28 cellular contexts compared by ENCODE assay signal in the genomic region with DNA sequence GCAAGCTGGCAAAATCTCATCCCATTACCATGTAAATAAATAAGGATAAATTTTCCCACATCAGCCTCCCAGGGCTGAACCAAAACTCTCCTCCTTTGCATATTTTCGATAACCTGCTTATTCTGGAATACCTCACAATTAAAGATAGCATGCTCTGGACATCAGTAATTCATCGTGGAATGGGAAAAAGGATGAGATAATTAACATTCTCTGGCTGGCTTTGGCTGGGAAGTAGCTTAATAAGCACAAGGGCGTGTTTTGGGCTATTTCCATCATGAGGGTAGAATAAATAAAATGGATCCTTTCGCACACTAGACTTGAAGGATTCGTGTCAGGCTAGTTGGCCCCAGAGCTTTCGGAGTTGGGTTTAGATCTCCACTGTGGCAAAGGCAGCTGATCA.
DNase-seq lines count a peak whose midpoint lies in the region; ATAC-seq and TF ChIP-seq lines count a peak whose summit lies in the region.
"Had no signal": no experiment of that assay in that cellular context is flagged by ENCODE, and none has a peak within 500 bp of the region (broad histone marks: within the 10 kb centered on the region; RNA-seq: fewer than 3 reads in every experiment).

No MANE protein-coding gene starts in this region.

- TF ChIP-seq EP300 in SK-N-SH (IDR thresholded peaks at IDR 0.05; ENCODE audit: borderline replicate concordance in 1 of 2, low read depth in 1 of 2, low read length in 1 of 2): no peak

- ATAC-seq in heart right ventricle (no peak), right cardiac atrium (no peak), upper lobe of right lung (no peak)
- ATAC-seq: naive thymus-derived CD4-positive, alpha-beta T cell; PC-3; stimulated activated naive CD8-positive, alpha-beta T cell treated with anti-CD3 and anti-CD28 coated beads, Interleukin-15, Interleukin-2, amounts not matched to agents 100 U/mL and 50 U/mL, for 24 hours had no signal

- H3K4me1 ChIP-seq in heart right ventricle: peaks cover 0 to 22% (median 12%) of the 10 kb centered on the region in 9 donors
- H3K4me1 ChIP-seq in right cardiac atrium (ENCODE audit: control insufficient read depth, insufficient read depth, low read length): no peaks in the 10 kb centered on the region
- peaks cover 0 to 11% of the 10 kb centered on the region in 2 experiments; a peak in 1 of 4 replicates for H3K4me1 ChIP-seq in SK-N-SH (ENCODE audit: control insufficient read depth in 1 of 2, insufficient read depth in 2 of 2, low read depth in 1 of 2, low read length in 1 of 2)
- no peaks in the 10 kb centered on the region for H3K4me1 ChIP-seq in upper lobe of right lung
- H3K4me1 ChIP-seq in testis: peaks cover 10% of the 10 kb centered on the region
- H3K4me1 ChIP-seq in MM.1S (ENCODE audit: low read length): no peaks in the 10 kb centered on the region
- H3K4me1 ChIP-seq: colonic mucosa, psoas muscle had no signal

- H3K9ac ChIP-seq in SK-N-SH (peak overlapping the region; percentile 4; the same call in 1 of the 2 replicates), MM.1S (ENCODE audit: low read length) (no peak overlapping the region)

- DNase-seq in heart right ventricle (no peak), right cardiac atrium (no peak), SK-N-SH (no peak), fibroblast of the aortic adventitia (ENCODE audit: low read depth) (peak; percentile 31), upper lobe of right lung (no peak), testis (no peak), MM.1S (no peak)
- no peak for DNase-seq in activated T-cell treated with anti-CD3 and anti-CD28 coated beads, Interleukin-2, amount 50 U/mL, for 1 hour
- DNase-seq: 8988T; activated CD4-positive, alpha-beta T cell treated with anti-CD3 and anti-CD28 coated beads, Interleukin-2, amount 10 ng/mL, durations not matched to agents 24 days and 14 days; C1 segment of cervical spinal cord; colonic mucosa; COR-L47; DMS53; effector CD8-positive, alpha-beta T cell; H7; hippocampal formation; immature natural killer cell; naive thymus-derived CD4-positive, alpha-beta T cell; NCI-H2171; NCI-H524; psoas muscle; Right ventricle myocardium superior; stimulated activated naive CD8-positive, alpha-beta T cell treated with anti-CD3 and anti-CD28 coated beads, Interleukin-15, Interleukin-2, amounts not matched to agents 100 U/mL and 50 U/mL, for 24 hours; T-helper 9 cell had no signal

- no peak for TF ChIP-seq CTCF in heart right ventricle (IDR thresholded peaks at IDR 0.05)
- no peak for TF ChIP-seq CTCF in SK-N-SH (IDR thresholded peaks at IDR 0.05)
- no peak for TF ChIP-seq CTCF in fibroblast of the aortic adventitia (IDR thresholded peaks at IDR 0.05; ENCODE audit: insufficient read depth, low read length)
- no peak for TF ChIP-seq CTCF in upper lobe of right lung (IDR thresholded peaks at IDR 0.05)
- TF ChIP-seq CTCF in testis (IDR thresholded peaks at IDR 0.05): no peak
- TF ChIP-seq CTCF in MM.1S (IDR thresholded peaks at IDR 0.05; ENCODE audit: low read length): no peak

- H3K36me3 ChIP-seq in heart right ventricle: no peaks in the 10 kb centered on the region
- no peaks in the 10 kb centered on the region for H3K36me3 ChIP-seq in SK-N-SH (replicated peaks in 1 of 2; ENCODE audit: control insufficient read depth in 1 of 2, insufficient read depth in 2 of 2, low read length in 1 of 2)
- H3K36me3 ChIP-seq in upper lobe of right lung: no peaks in the 10 kb centered on the region
- H3K36me3 ChIP-seq in testis (ENCODE audit: low read depth, missing control alignments): no peaks in the 10 kb centered on the region
- no peaks in the 10 kb centered on the region for H3K36me3 ChIP-seq in MM.1S (replicated peaks; ENCODE audit: insufficient read depth, low read length)
- H3K36me3 ChIP-seq: colonic mucosa had no signal

- H3K79me2 ChIP-seq in SK-N-SH (ENCODE audit: insufficient read depth) (no peaks in the 10 kb centered on the region), MM.1S (ENCODE audit: low read length) (no peaks in the 10 kb centered on the region)

- H4K20me1 ChIP-seq in SK-N-SH (ENCODE audit: insufficient read depth): no peaks in the 10 kb centered on the region
- no peaks in the 10 kb centered on the region for H4K20me1 ChIP-seq in MM.1S (ENCODE audit: insufficient read depth, low read length)

- CTCF ChIA-PET in SK-N-SH (lab: Yijun Ruan, JAX): interaction anchor here (1.0 kb wide), 1 partner anchor 51 kb away, joined by 3 read pairs; no protein-coding TSS in a partner anchor

- no peak for TF ChIP-seq RAD21 in SK-N-SH (IDR thresholded peaks at IDR 0.05; ENCODE audit: low read length)

- H3K27me3 ChIP-seq in heart right ventricle (no peaks in the 10 kb centered on the region), right cardiac atrium (ENCODE audit: control insufficient read depth, insufficient read depth) (no peaks in the 10 kb centered on the region), SK-N-SH (ENCODE audit: insufficient read depth) (no peaks in the 10 kb centered on the region), upper lobe of right lung (no peaks in the 10 kb centered on the region), testis (no peaks in the 10 kb centered on the region), MM.1S (replicated peaks; ENCODE audit: insufficient read depth, low read length) (no peaks in the 10 kb centered on the region)
- H3K27me3 ChIP-seq: colonic mucosa had no signal

- H3K9me3 ChIP-seq in heart right ventricle: no peaks in the 10 kb centered on the region
- H3K9me3 ChIP-seq in right cardiac atrium (ENCODE audit: control insufficient read depth, low read length): no peaks in the 10 kb centered on the region
- no peaks in the 10 kb centered on the region for H3K9me3 ChIP-seq in SK-N-SH
- no peaks in the 10 kb centered on the region for H3K9me3 ChIP-seq in upper lobe of right lung
- H3K9me3 ChIP-seq in testis: no peaks in the 10 kb centered on the region
- H3K9me3 ChIP-seq in MM.1S (replicated peaks; ENCODE audit: insufficient read depth, low read length): no peaks in the 10 kb centered on the region
- H3K9me3 ChIP-seq: colonic mucosa, psoas muscle had no signal

- H3F3A ChIP-seq in SK-N-SH (replicated peaks; ENCODE audit: insufficient read depth): no peaks in the 10 kb centered on the region
- H3F3A ChIP-seq in MM.1S (ENCODE audit: insufficient read depth, low read length): no peaks in the 10 kb centered on the region

- H3K9me2 ChIP-seq in SK-N-SH (no peaks in the 10 kb centered on the region), MM.1S (replicated peaks; ENCODE audit: insufficient read depth, low read length) (no peaks in the 10 kb centered on the region)

- no peak overlapping the region for H2AFZ ChIP-seq in SK-N-SH (ENCODE audit: low read depth)
- H2AFZ ChIP-seq in MM.1S (ENCODE audit: low read length): no peak overlapping the region

- intact Hi-C loops in heart right ventricle (cut with DNase I): loop anchor here in 2 of 10 donors (5.0 to 10.0 kb wide), 2 partner anchors 152 to 320 kb away; a partner anchor contains a TSS
- intact Hi-C loops in right cardiac atrium (cut with DNase I): loop anchor here in 1 of 4 donors (10.0 kb wide), 1 partner anchor 250 kb away; no protein-coding TSS in a partner anchor
- intact Hi-C loops in upper lobe of right lung (cut with DNase I): no loop called here
- intact Hi-C loops in testis (cut with DNase I; ENCODE audit: low total_unique reads): no loop called here

- POLR2A ChIA-PET in SK-N-SH (lab: Yijun Ruan, JAX): no interaction called here

- H3K4me3 ChIP-seq in heart right ventricle (no peak overlapping the region), right cardiac atrium (ENCODE audit: low read length) (no peak overlapping the region), SK-N-SH (ENCODE audit: low read depth in 2 of 2, low read length in 1 of 2) (no peak overlapping the region), fibroblast of the aortic adventitia (ENCODE audit: low read depth, low read length) (no peak overlapping the region), upper lobe of right lung (no peak overlapping the region), testis (no peak overlapping the region), MM.1S (ENCODE audit: low read length) (no peak overlapping the region)
- H3K4me3 ChIP-seq: colonic mucosa, psoas muscle had no signal

- no peak for TF ChIP-seq POLR2A in testis (IDR thresholded peaks at IDR 0.05)

- whole genome bisulfite sequencing in heart right ventricle, 2 donors: 53 to 67% methylated on average over 6 of the region's 6 CpGs
- WGBS in right cardiac atrium: 56% methylated on average over 6 of the region's 6 CpGs
- 59% methylated on average over 6 of the region's 6 CpGs for WGBS in SK-N-SH (ENCODE audit: low lambda C conversion rate)
- WGBS in testis, 2 donors: 58 to 65% methylated on average over 6 of the region's 6 CpGs

- H3K4me2 ChIP-seq in SK-N-SH (no peak overlapping the region; the same call in 1 of the 2 replicates), MM.1S (ENCODE audit: low read depth, low read length) (no peak overlapping the region)

- H3K27ac ChIP-seq in heart right ventricle (peak overlapping the region in 6 of 10 donors; percentile 1 to 76 (median 38)), right cardiac atrium (ENCODE audit: low read length) (no peak overlapping the region), SK-N-SH (ENCODE audit: low read depth in 2 of 2, low read length in 1 of 2) (peak overlapping the region in 1 of 2 experiments; percentile 61; a peak in 2 of 4 replicates), upper lobe of right lung (peak overlapping the region; percentile 55), testis (no peak overlapping the region), MM.1S (ENCODE audit: low read length) (no peak overlapping the region)
- H3K27ac ChIP-seq: colonic mucosa, epithelial cell of prostate, psoas muscle, VCaP had no signal

TF ChIP-seq in SK-N-SH, 30 proteins besides CTCF, POLR2A, EP300 and RAD21 (continues in another document):
- TF ChIP-seq RFX5 (IDR thresholded peaks at IDR 0.05; ENCODE audit: low read length) (no peak), EZH2phosphoT487 (IDR thresholded peaks at IDR 0.05; ENCODE audit: borderline replicate concordance, low read depth) (no peak), TAF1 (IDR thresholded peaks at IDR 0.05; ENCODE audit: borderline replicate concordance, low read depth, low read length) (no peak)
- TF ChIP-seq, protein P1, sequence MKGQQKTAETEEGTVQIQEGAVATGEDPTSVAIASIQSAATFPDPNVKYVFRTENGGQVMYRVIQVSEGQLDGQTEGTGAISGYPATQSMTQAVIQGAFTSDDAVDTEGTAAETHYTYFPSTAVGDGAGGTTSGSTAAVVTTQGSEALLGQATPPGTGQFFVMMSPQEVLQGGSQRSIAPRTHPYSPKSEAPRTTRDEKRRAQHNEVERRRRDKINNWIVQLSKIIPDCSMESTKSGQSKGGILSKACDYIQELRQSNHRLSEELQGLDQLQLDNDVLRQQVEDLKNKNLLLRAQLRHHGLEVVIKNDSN (IDR thresholded peaks at IDR 0.05; ENCODE audit: borderline replicate concordance, low read depth): no peak
- TF ChIP-seq, protein P2, sequence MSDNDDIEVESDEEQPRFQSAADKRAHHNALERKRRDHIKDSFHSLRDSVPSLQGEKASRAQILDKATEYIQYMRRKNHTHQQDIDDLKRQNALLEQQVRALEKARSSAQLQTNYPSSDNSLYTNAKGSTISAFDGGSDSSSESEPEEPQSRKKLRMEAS (IDR thresholded peaks at IDR 0.05; ENCODE audit: low read depth): no peak

Comparison
In these comparisons a context has a peak if more than half of its experiments do, and no peak if none do; other contexts are left out.
1. H3K27ac ChIP-seq: peak in heart right ventricle (6 of 10) and upper lobe of right lung (single experiment); none in right cardiac atrium (single experiment), testis (0 of 2) and MM.1S (single experiment).